In genomic region chr1:236108027-236108648, GRCh38 we compare ENCODE assay signal across 16 cellular contexts. TPM values are rescaled to one million over a fixed set of nuclear protein-coding genes. Genes with fewer than 3 reads are reported as not detected.
DNase-seq lines count a peak whose midpoint lies in the region; ATAC-seq, FAIRE-seq and TF ChIP-seq lines count a peak whose summit lies in the region.
"Had no signal": no experiment of that assay in that cellular context is flagged by ENCODE, and none has a peak within 500 bp of the region (broad histone marks: within the 10 kb centered on the region; RNA-seq: fewer than 3 reads in every experiment).

No MANE protein-coding gene starts in this region.

- no peak for TF ChIP-seq POLR2A in K562 (conservative IDR thresholded peaks at IDR 0.05)

- BruUV-seq in K562 (replicated peaks; lab: Mats Ljungman, UMichigan), result no TSS peak

- H3K79me2 ChIP-seq in K562 (ENCODE audit: control insufficient read depth, insufficient read depth, low read length), result no peaks in the 10 kb centered on the region

- CTCF ChIA-PET in K562 (lab: Yijun Ruan, JAX; ENCODE audit: low intra/inter-chr PET ratio), result interaction anchor here (0.9 to 1.0 kb wide), 2 partner anchors 382 to 424 kb away, joined by 3 read pairs; no protein-coding TSS in a partner anchor

- TF ChIP-seq EP300 in Ishikawa (IDR thresholded peaks at IDR 0.05; ENCODE audit: borderline replicate concordance), result no peak
- no peak for TF ChIP-seq EP300 in K562 (IDR thresholded peaks at IDR 0.05; ENCODE audit: low read length)

- 12% methylated on average over 7 of the region's 7 CpGs for WGBS in K562 (ENCODE audit: insufficient coverage, low coverage, missing lambda C conversion rate)

- H3K4me3 ChIP-seq in AG10803 (ENCODE audit: low read length) (no peak overlapping the region), K562 (no peak overlapping the region), fibroblast of pulmonary artery (replicated peaks; ENCODE audit: low read depth, low read length) (no peak overlapping the region)

- H3K36me3 ChIP-seq in K562 (ENCODE audit: control insufficient read depth, insufficient read depth, low read length), result no peaks in the 10 kb centered on the region

- H3K9me1 ChIP-seq in K562 (ENCODE audit: control insufficient read depth, insufficient read depth, low read length), result no peaks in the 10 kb centered on the region

- DNase-seq in AG10803 (ENCODE audit: low read depth), result peak; percentile 25
- DNase-seq in K562 (ENCODE audit: extremely low read depth in 1 of 4, low spot score in 3 of 4), result no peak
- DNase-seq in fibroblast of pulmonary artery (ENCODE audit: low read depth), result peak; percentile 21
- DNase-seq in posterior vena cava (ENCODE audit: low spot score), result no peak
- no peak for DNase-seq in effector CD4-positive, alpha-beta T cell
- DNase-seq: AML-193; Calu3; CD4-positive, alpha-beta T cell; DMS79 treated with DMSO at 0.1 percent for 48 hours; GDM1; GOT3; NCI-H1105; NCI-H1694 treated with DMSO at 0.1 percent for 48 hours; NK-92 treated with Interleukin-12 subunit alpha and Interleukin-12 subunit beta, amount 100 ng/mL, for 24 hours had no signal

- POLR2A ChIA-PET in K562 (lab: Yijun Ruan, JAX), result interaction anchor here (0.8 to 1.5 kb wide), 3 partner anchors 22 to 395 kb away, joined by 3 read pairs; no protein-coding TSS in a partner anchor

- no peak for FAIRE-seq in K562 (lab: Jason Lieb, UNC)

- intact Hi-C loops in K562 (cut with micrococcal nuclease) (loop anchor here (2.0 to 10.0 kb wide), 4 partner anchors 195 to 1697 kb away; no protein-coding TSS in a partner anchor), posterior vena cava (cut with DNase I) (loop anchor here in 1 of 2 donors (10.0 kb wide), 1 partner anchor 757 kb away; no protein-coding TSS in a partner anchor)

- TF ChIP-seq CTCF in AG10803 (conservative IDR thresholded peaks at IDR 0.05; ENCODE audit: low read length) (no peak), K562 (IDR thresholded peaks at IDR 0.05 in 2 of 3, conservative IDR thresholded peaks at IDR 0.05 in 1 of 3; ENCODE audit: insufficient read depth in 2 of 3, low read depth in 1 of 3, low read length in 3 of 3) (no peak), fibroblast of pulmonary artery (IDR thresholded peaks at IDR 0.05; ENCODE audit: low read length, missing control alignments) (no peak)

- TF ChIP-seq RAD21 in Ishikawa (IDR thresholded peaks at IDR 0.05; ENCODE audit: low read depth) (no peak), K562 (CRISPR knock-in tag; conservative IDR thresholded peaks at IDR 0.05 in 1 of 2, IDR thresholded peaks at IDR 0.05 in 1 of 2) (0 out of 4 replicates have a peak, but pooled peaks of 1 of the 2 experiments have one; percentile 11)

- peaks cover 0 to 20% of the 10 kb centered on the region in 2 experiments; a peak in 2 of 5 replicates for H3K27me3 ChIP-seq in K562 (ENCODE audit: control insufficient read depth in 2 of 2, insufficient read depth in 2 of 2, low read length in 2 of 2)

- no peaks in the 10 kb centered on the region for H3K9me3 ChIP-seq in K562 (replicated peaks; ENCODE audit: control insufficient read depth, insufficient read depth, low read depth, low read length)

- ATAC-seq in K562 (no peak), SK-N-SH treated with all-trans-retinoic acid at 6 μM for 48 hours (no peak)

- H3K9ac ChIP-seq in K562 (ENCODE audit: insufficient read depth in 1 of 2, low read depth in 2 of 2, low read length in 2 of 2), result no peak overlapping the region

- no peak overlapping the region for H3K27ac ChIP-seq in K562 (ENCODE audit: extremely low read depth, low read depth, low read length)

- H3K4me2 ChIP-seq in K562 (ENCODE audit: insufficient read depth, low read length), result no peak overlapping the region

- H4K20me1 ChIP-seq in K562 (replicated peaks; ENCODE audit: control insufficient read depth, insufficient read depth, low read length), result no peaks in the 10 kb centered on the region; the same call in 1 of the 2 replicates

- H2AFZ ChIP-seq in K562 (ENCODE audit: low read depth, low read length), result no peak overlapping the region

- in situ Hi-C loops in K562 (cut with MboI), result loop anchor here (25.0 kb wide), 2 partner anchors 1279 to 1454 kb away; no protein-coding TSS in a partner anchor

- peaks cover 3 to 4% of the 10 kb centered on the region in 2 experiments; a peak in 3 of 5 replicates for H3K4me1 ChIP-seq in K562 (replicated peaks in 1 of 2; ENCODE audit: control insufficient read depth in 2 of 2, insufficient read depth in 2 of 2, low read length in 2 of 2)

TF ChIP-seq in Ishikawa, 13 proteins besides CTCF, POLR2A, EP300 and RAD21:
- TF ChIP-seq YY1 (IDR thresholded peaks at IDR 0.05; ENCODE audit: low read depth) (no peak), CEBPB (IDR thresholded peaks at IDR 0.05) (peak; percentile 55), ZBTB7A (IDR thresholded peaks at IDR 0.05; ENCODE audit: low read depth) (no peak), NFIC (IDR thresholded peaks at IDR 0.05) (no peak)

TF ChIP-seq in K562, 482 proteins besides CTCF, POLR2A, EP300 and RAD21 (continues in another document):
- no peak for TF ChIP-seq ZNF830 (CRISPR knock-in tag; IDR thresholded peaks at IDR 0.05)
- TF ChIP-seq BRCA1 (IDR thresholded peaks at IDR 0.05), result no peak
- TF ChIP-seq BRCA1 (CRISPR knock-in tag; IDR thresholded peaks at IDR 0.05), result no peak
- TF ChIP-seq CEBPB (tag; IDR thresholded peaks at IDR 0.05), result peak; percentile 94
- TF ChIP-seq HMGN3 (IDR thresholded peaks at IDR 0.05; ENCODE audit: borderline replicate concordance, extremely low read depth, insufficient read length, low read depth, low read length), result no peak
- TF ChIP-seq MLX (CRISPR knock-in tag; conservative IDR thresholded peaks at IDR 0.05), result no peak

TF ChIP-seq in SK-N-SH treated with all-trans-retinoic acid at 6 μM for 48 hours, 23 proteins besides CTCF, POLR2A, EP300 and RAD21 (continues in another document):
- TF ChIP-seq PPARA (CRISPR knock-in tag; IDR thresholded peaks at IDR 0.05; ENCODE audit: borderline replicate concordance) (no peak), TSHZ2 (CRISPR knock-in tag; IDR thresholded peaks at IDR 0.05) (no peak)

RNA-seq across cellular contexts. Expression of gene GPR137B, which starts 34.2 kb away (rescaled TPM):
- total RNA-seq in K562 (2011; cell fraction: chromatin; rRNA removed; ENCODE audit: low replicate concordance), result 0.28 and 0.65 TPM in 2 replicates
- total RNA-seq in K562 (2011; cell fraction: nucleolus; rRNA removed), result 0.17 and 0.79 TPM in 2 replicates
- 0.22 and 2.1 TPM in 2 replicates for total RNA-seq in K562 (2011; cell fraction: nucleoplasm; rRNA removed)
- total RNA-seq in K562 (2014; rRNA removed), result 0.36 and 0.94 TPM in 2 replicates
- 0.70 and 0.76 TPM in 2 replicates for total RNA-seq in K562 (2014; rRNA removed; fragmentation: Illumina TruSeq; extraction: Trizol)
- 0.75 and 0.87 TPM in 2 replicates for total RNA-seq in K562 (2015; rRNA removed; fragmentation: Illumina TruSeq; extraction: Trizol)
- total RNA-seq in K562 (2021), result 0.49 and 0.62 TPM in 2 replicates
- 0.04 and 0.28 TPM in 2 replicates for polyA plus RNA-seq in K562 (2011; rRNA removed)
- polyA plus RNA-seq in K562 (2011; cell fraction: cytosol; rRNA removed), result 0.07 and 0.19 TPM in 2 replicates
- polyA plus RNA-seq in K562 (2011; cell fraction: nucleus; rRNA removed), result 0.30 and 0.60 TPM in 2 replicates
- polyA plus RNA-seq in K562 (2012), result 0.78 and 1.8 TPM in 2 replicates
- polyA plus RNA-seq in K562 (2014; fragmentation: Illumina TruSeq; extraction: Trizol), result 1.0 and 1.1 TPM in 2 replicates
- polyA plus RNA-seq in K562 (2014; fragmentation: Nextera tagmentation; extraction: Ambion mirVana), result under 1 TPM; 0.14 to 0.35 TPM
- 0.49 and 0.62 TPM in 2 replicates for polyA plus RNA-seq in K562 (2014; rRNA removed)
- 0.27 TPM in 1 of 2 replicates, not detected in the other for polyA minus RNA-seq in K562 (2011; rRNA and poly(A)+ RNA removed)
- not detected in 2 replicates for polyA minus RNA-seq in K562 (2011; cell fraction: cytosol; rRNA and poly(A)+ RNA removed)
- 0.13 TPM in 1 of 2 replicates, not detected in the other for polyA minus RNA-seq in K562 (2011; cell fraction: nucleus; rRNA and poly(A)+ RNA removed)
- 10 to 100 TPM; 13.7 to 15.7 TPM for total RNA-seq in posterior vena cava

RNA-seq across cellular contexts. Expression of gene NID1, which starts 43.2 kb away (rescaled TPM):
- total RNA-seq in K562 (2011; cell fraction: chromatin; rRNA removed; ENCODE audit: low replicate concordance), result not detected in 2 replicates
- not detected in 2 replicates for total RNA-seq in K562 (2011; cell fraction: nucleolus; rRNA removed)
- total RNA-seq in K562 (2011; cell fraction: nucleoplasm; rRNA removed), result not detected in 2 replicates
- total RNA-seq in K562 (2014; rRNA removed), result not detected in 2 replicates
- total RNA-seq in K562 (2014; rRNA removed; fragmentation: Illumina TruSeq; extraction: Trizol), result not detected in 2 replicates
- not detected in 2 replicates for total RNA-seq in K562 (2015; rRNA removed; fragmentation: Illumina TruSeq; extraction: Trizol)
- total RNA-seq in K562 (2021), result 0.22 and 0.27 TPM in 2 replicates
- polyA plus RNA-seq in K562 (2011; rRNA removed), result not detected in 2 replicates
- polyA plus RNA-seq in K562 (2011; cell fraction: cytosol; rRNA removed), result 0.01 TPM in 1 of 2 replicates, not detected in the other
- polyA plus RNA-seq in K562 (2011; cell fraction: nucleus; rRNA removed), result not detected in 2 replicates
- not detected in 2 replicates for polyA plus RNA-seq in K562 (2012)
- not detected in 2 replicates for polyA plus RNA-seq in K562 (2014; fragmentation: Illumina TruSeq; extraction: Trizol)
- polyA plus RNA-seq in K562 (2014; fragmentation: Nextera tagmentation; extraction: Ambion mirVana), result not detected
- polyA plus RNA-seq in K562 (2014; rRNA removed), result not detected in 2 replicates
- not detected in 2 replicates for polyA minus RNA-seq in K562 (2011; rRNA and poly(A)+ RNA removed)
- 0.46 TPM in 1 of 2 replicates, not detected in the other for polyA minus RNA-seq in K562 (2011; cell fraction: cytosol; rRNA and poly(A)+ RNA removed)
- not detected in 2 replicates for polyA minus RNA-seq in K562 (2011; cell fraction: nucleus; rRNA and poly(A)+ RNA removed)
- total RNA-seq in posterior vena cava, result 100 to 1,000 TPM; 122 to 189 TPM

Comparison
In these comparisons a context has a peak if more than half of its experiments do, and no peak if none do; other contexts are left out.
1. DNase-seq: peak in AG10803 (single experiment) and fibroblast of pulmonary artery (single experiment); none in K562 (0 of 4), posterior vena cava (single experiment) and effector CD4-positive, alpha-beta T cell (single experiment).
2. RNA of gene GPR137B, which starts 34.2 kb away (total RNA-seq): 13.7 to 15.7 TPM in posterior vena cava; 0.17 to 2.1 TPM in K562; every median in the first group is over 4 times any median in the second.
3. RNA of gene NID1, which starts 43.2 kb away (total RNA-seq): 122 to 189 TPM in posterior vena cava; 0.22 to 0.27 TPM in K562; every median in the first group is over 10 times any median in the second.